ENCODE assay signal across 11 cellular contexts in the genomic region with DNA sequence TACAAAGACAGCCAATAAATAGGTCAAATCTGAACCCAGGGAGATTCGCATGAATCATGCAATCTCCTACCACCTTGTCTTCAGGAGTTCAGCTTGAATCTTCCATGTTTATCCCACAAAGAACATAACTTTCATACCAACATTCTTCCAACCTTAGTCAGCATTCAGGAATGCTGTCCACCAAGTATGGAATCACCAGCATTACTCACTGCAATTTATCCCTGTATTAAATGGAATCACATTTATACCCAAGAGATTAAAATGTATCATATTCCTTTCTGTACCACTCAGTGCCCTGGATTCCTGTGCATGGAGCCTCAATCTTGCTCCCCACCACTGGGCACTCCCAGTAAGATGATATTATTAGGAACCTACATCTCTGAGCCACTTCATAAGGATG.
A peak's percentile ranks its signal among the peaks of the same experiment; 100 is the strongest.
DNase-seq lines count a peak whose midpoint lies in the region; ATAC-seq, FAIRE-seq and TF ChIP-seq lines count a peak whose summit lies in the region.
"Had no signal": no experiment of that assay in that cellular context is flagged by ENCODE, and none has a peak within 500 bp of the region (broad histone marks: within the 10 kb centered on the region; RNA-seq: fewer than 3 reads in every experiment).

No MANE protein-coding gene starts in this region.

- H3K4me3 ChIP-seq in HCT116 (replicated peaks in 1 of 2; ENCODE audit: low read depth in 1 of 2, low read length in 2 of 2): peak overlapping the region in 1 of 2 experiments; percentile 35; a peak in 2 of 4 replicates
- peak overlapping the region; percentile 26 for H3K4me3 ChIP-seq in adipocyte (ENCODE audit: low read length)
- H3K4me3 ChIP-seq in small intestine (ENCODE audit: low read depth in 1 of 2, low read length in 2 of 2): no peak overlapping the region

- BruUV-seq in HCT116 (replicated peaks; lab: Mats Ljungman, UMichigan): no TSS peak

- H3K4me1 ChIP-seq in HCT116 (ENCODE audit: control insufficient read depth in 1 of 2, insufficient read depth in 2 of 2, low read length in 2 of 2): peaks cover 17 to 41% of the 10 kb centered on the region in 2 experiments
- H3K4me1 ChIP-seq in adipocyte (ENCODE audit: control insufficient read depth, insufficient read depth, low read length): peaks cover 38% of the 10 kb centered on the region
- peaks cover 0 to 6% of the 10 kb centered on the region in 2 donors for H3K4me1 ChIP-seq in small intestine (ENCODE audit: control insufficient read depth in 2 of 2, insufficient read depth in 1 of 2, low read depth in 1 of 2, low read length in 1 of 2)

- no peak for FAIRE-seq in small intestine (lab: Jason Lieb, UNC)

- in situ Hi-C loops in KBM-7 (cut with MboI; ENCODE audit: low pct_unique_long_range_greater_than_20kb, low sequenced_read_pairs): no loop called here

- ATAC-seq in HCT116: peak; percentile 85
- no peak for ATAC-seq in HG03196 (IDR thresholded peaks at IDR 0.05; ENCODE audit: unreplicated experiment)

- RAD21 ChIA-PET in HCT116 (lab: Charles Lee; ENCODE audit: low non-redundant PET in 1 of 2, low total read pairs in 2 of 2, uncharacterized antibody in 2 of 2, unreplicated experiment in 2 of 2): no interaction called here

- CTCF ChIA-PET in HCT116 (lab: Charles Lee): interaction anchor here (0.8 kb wide), 1 partner anchor 60 kb away, joined by 3 read pairs; no protein-coding TSS in a partner anchor

- H3K79me2 ChIP-seq in HCT116 (ENCODE audit: insufficient read depth, low read length): no peaks in the 10 kb centered on the region

- no peaks in the 10 kb centered on the region for H4K20me1 ChIP-seq in HCT116 (ENCODE audit: insufficient read depth)

- H3K36me3 ChIP-seq in HCT116 (ENCODE audit: control insufficient read depth in 1 of 2, insufficient read depth in 2 of 2, low read length in 2 of 2): no peaks in the 10 kb centered on the region
- H3K36me3 ChIP-seq in adipocyte (ENCODE audit: control insufficient read depth, insufficient read depth, low read length, severe bottlenecking): no peaks in the 10 kb centered on the region
- H3K36me3 ChIP-seq in small intestine (ENCODE audit: control insufficient read depth in 2 of 2, insufficient read depth in 2 of 2, low read length in 2 of 2): no peaks in the 10 kb centered on the region

- peak overlapping the region; percentile 70 for H3K4me2 ChIP-seq in HCT116 (ENCODE audit: low read length)
- H3K4me2 ChIP-seq: KMS-11 had no signal

- H3K9me3 ChIP-seq in HCT116 (ENCODE audit: control insufficient read depth in 1 of 2, insufficient read depth in 1 of 2, low read depth in 1 of 2, low read length in 2 of 2) (no peaks in the 10 kb centered on the region), adipocyte (ENCODE audit: control insufficient read depth, low read length) (no peaks in the 10 kb centered on the region), small intestine (ENCODE audit: control insufficient read depth, low read depth) (no peaks in the 10 kb centered on the region)

- TF ChIP-seq CTCF in HCT116 (IDR thresholded peaks at IDR 0.05 in 2 of 3, conservative IDR thresholded peaks at IDR 0.05 in 1 of 3; ENCODE audit: borderline replicate concordance in 1 of 3, insufficient read depth in 1 of 3, low read depth in 2 of 3, low read length in 2 of 3): no peak

- H3K9ac ChIP-seq in HCT116 (ENCODE audit: low read length): peak overlapping the region; percentile 45
- peak overlapping the region; percentile 31 for H3K9ac ChIP-seq in adipocyte (ENCODE audit: low read length)
- H3K9ac ChIP-seq: KMS-11 had no signal

- intact Hi-C loops in HCT116 (cut with micrococcal nuclease): loop anchor here (5.0 kb wide), 1 partner anchor 160 kb away; no protein-coding TSS in a partner anchor

- H2AFZ ChIP-seq in HCT116 (ENCODE audit: low read depth, low read length, poor library complexity, severe bottlenecking): peak overlapping the region; percentile 29

- H3K9me2 ChIP-seq in HCT116 (ENCODE audit: insufficient read depth): no peaks in the 10 kb centered on the region

- DNase-seq in HCT116 (ENCODE audit: low read depth, low spot score): peak; percentile 85
- peak; percentile 83 for DNase-seq in adipocyte (ENCODE audit: low read depth)
- peak; percentile 50 for DNase-seq in hepatic stellate cell (ENCODE audit: low spot score)
- peak; percentile 15 for DNase-seq in small intestine
- DNase-seq in occipital lobe (lab: John Stamatoyannopoulos, UW): no peak
- no peak for DNase-seq in SK-N-DZ (ENCODE audit: low spot score)
- no peak for DNase-seq in KBM-7
- DNase-seq: activated CD4-positive, alpha-beta T cell treated with anti-CD3 and anti-CD28 coated beads, Interleukin-2, amount 50 U/mL, for 1 hour; NK-92 treated with Interleukin-12 subunit alpha and Interleukin-12 subunit beta, amount 100 ng/mL, for 24 hours had no signal

- H3K27me3 ChIP-seq in HCT116 (ENCODE audit: insufficient read depth, low read length): no peaks in the 10 kb centered on the region
- no peaks in the 10 kb centered on the region for H3K27me3 ChIP-seq in adipocyte (replicated peaks; ENCODE audit: control insufficient read depth, insufficient read depth, low read length)
- H3K27me3 ChIP-seq in small intestine (ENCODE audit: control insufficient read depth in 2 of 2, insufficient read depth in 2 of 2, low read length in 2 of 2): no peaks in the 10 kb centered on the region

- 80 to 97% (median 94%) methylated on average over 1 of the region's 1 CpG for WGBS in small intestine, 3 donors

- 0 out of 2 replicates have a peak, but pooled peaks have one; percentile 13 for TF ChIP-seq RAD21 in HCT116 (IDR thresholded peaks at IDR 0.05; ENCODE audit: low read depth)

- H3K27ac ChIP-seq in HCT116 (ENCODE audit: low read depth, low read length): peak overlapping the region; percentile 48; the same call in 1 of the 2 replicates
- H3K27ac ChIP-seq in small intestine (ENCODE audit: low read depth in 1 of 2, low read length in 1 of 2): no peak overlapping the region
- H3K27ac ChIP-seq: KMS-11 had no signal

- TF ChIP-seq POLR2A in HCT116 (IDR thresholded peaks at IDR 0.05; ENCODE audit: borderline replicate concordance, extremely low read depth, insufficient read depth, insufficient read length): no peak

- POLR2A ChIA-PET in HCT116 (lab: Charles Lee): no interaction called here

TF ChIP-seq in HCT116, 20 proteins besides CTCF, POLR2A, EP300 and RAD21 (continues in another document):
- TF ChIP-seq, protein P1, sequence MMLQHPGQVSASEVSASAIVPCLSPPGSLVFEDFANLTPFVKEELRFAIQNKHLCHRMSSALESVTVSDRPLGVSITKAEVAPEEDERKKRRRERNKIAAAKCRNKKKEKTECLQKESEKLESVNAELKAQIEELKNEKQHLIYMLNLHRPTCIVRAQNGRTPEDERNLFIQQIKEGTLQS (IDR thresholded peaks at IDR 0.05): peak; percentile 79
- TF ChIP-seq CEBPB (IDR thresholded peaks at IDR 0.05; ENCODE audit: low read depth): peak; percentile 77
- no peak for TF ChIP-seq ZFX (IDR thresholded peaks at IDR 0.05)
- TF ChIP-seq, protein P2, sequence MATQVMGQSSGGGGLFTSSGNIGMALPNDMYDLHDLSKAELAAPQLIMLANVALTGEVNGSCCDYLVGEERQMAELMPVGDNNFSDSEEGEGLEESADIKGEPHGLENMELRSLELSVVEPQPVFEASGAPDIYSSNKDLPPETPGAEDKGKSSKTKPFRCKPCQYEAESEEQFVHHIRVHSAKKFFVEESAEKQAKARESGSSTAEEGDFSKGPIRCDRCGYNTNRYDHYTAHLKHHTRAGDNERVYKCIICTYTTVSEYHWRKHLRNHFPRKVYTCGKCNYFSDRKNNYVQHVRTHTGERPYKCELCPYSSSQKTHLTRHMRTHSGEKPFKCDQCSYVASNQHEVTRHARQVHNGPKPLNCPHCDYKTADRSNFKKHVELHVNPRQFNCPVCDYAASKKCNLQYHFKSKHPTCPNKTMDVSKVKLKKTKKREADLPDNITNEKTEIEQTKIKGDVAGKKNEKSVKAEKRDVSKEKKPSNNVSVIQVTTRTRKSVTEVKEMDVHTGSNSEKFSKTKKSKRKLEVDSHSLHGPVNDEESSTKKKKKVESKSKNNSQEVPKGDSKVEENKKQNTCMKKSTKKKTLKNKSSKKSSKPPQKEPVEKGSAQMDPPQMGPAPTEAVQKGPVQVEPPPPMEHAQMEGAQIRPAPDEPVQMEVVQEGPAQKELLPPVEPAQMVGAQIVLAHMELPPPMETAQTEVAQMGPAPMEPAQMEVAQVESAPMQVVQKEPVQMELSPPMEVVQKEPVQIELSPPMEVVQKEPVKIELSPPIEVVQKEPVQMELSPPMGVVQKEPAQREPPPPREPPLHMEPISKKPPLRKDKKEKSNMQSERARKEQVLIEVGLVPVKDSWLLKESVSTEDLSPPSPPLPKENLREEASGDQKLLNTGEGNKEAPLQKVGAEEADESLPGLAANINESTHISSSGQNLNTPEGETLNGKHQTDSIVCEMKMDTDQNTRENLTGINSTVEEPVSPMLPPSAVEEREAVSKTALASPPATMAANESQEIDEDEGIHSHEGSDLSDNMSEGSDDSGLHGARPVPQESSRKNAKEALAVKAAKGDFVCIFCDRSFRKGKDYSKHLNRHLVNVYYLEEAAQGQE (IDR thresholded peaks at IDR 0.05; ENCODE audit: low read depth): no peak
- TF ChIP-seq, protein P3, sequence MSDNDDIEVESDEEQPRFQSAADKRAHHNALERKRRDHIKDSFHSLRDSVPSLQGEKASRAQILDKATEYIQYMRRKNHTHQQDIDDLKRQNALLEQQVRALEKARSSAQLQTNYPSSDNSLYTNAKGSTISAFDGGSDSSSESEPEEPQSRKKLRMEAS (IDR thresholded peaks at IDR 0.05): peak; percentile 34
- TF ChIP-seq, protein P4, sequence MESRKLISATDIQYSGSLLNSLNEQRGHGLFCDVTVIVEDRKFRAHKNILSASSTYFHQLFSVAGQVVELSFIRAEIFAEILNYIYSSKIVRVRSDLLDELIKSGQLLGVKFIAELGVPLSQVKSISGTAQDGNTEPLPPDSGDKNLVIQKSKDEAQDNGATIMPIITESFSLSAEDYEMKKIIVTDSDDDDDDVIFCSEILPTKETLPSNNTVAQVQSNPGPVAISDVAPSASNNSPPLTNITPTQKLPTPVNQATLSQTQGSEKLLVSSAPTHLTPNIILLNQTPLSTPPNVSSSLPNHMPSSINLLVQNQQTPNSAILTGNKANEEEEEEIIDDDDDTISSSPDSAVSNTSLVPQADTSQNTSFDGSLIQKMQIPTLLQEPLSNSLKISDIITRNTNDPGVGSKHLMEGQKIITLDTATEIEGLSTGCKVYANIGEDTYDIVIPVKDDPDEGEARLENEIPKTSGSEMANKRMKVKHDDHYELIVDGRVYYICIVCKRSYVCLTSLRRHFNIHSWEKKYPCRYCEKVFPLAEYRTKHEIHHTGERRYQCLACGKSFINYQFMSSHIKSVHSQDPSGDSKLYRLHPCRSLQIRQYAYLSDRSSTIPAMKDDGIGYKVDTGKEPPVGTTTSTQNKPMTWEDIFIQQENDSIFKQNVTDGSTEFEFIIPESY (IDR thresholded peaks at IDR 0.05; ENCODE audit: extremely low read depth, insufficient replicate concordance, low read length): no peak
- peak; percentile 92; the same call in 1 of the 2 replicates for TF ChIP-seq CBX3 (IDR thresholded peaks at IDR 0.05; ENCODE audit: low read depth)
- TF ChIP-seq EZH2 (IDR thresholded peaks at IDR 0.05): no peak
- TF ChIP-seq FOSL1 (IDR thresholded peaks at IDR 0.05; ENCODE audit: low read depth): peak; percentile 96
- no peak for TF ChIP-seq EGR1 (IDR thresholded peaks at IDR 0.05; ENCODE audit: low read depth)
- TF ChIP-seq JUND (IDR thresholded peaks at IDR 0.05): peak; percentile 97

Comparison
In these comparisons a context has a peak if more than half of its experiments do, and no peak if none do; other contexts are left out.
1. DNase-seq: peak in HCT116 (single experiment), adipocyte (single experiment), hepatic stellate cell (single experiment) and small intestine (single experiment); none in occipital lobe (single experiment), SK-N-DZ (single experiment) and KBM-7 (single experiment).